ENCODE assay signal across 14 cellular contexts in the genomic region with DNA sequence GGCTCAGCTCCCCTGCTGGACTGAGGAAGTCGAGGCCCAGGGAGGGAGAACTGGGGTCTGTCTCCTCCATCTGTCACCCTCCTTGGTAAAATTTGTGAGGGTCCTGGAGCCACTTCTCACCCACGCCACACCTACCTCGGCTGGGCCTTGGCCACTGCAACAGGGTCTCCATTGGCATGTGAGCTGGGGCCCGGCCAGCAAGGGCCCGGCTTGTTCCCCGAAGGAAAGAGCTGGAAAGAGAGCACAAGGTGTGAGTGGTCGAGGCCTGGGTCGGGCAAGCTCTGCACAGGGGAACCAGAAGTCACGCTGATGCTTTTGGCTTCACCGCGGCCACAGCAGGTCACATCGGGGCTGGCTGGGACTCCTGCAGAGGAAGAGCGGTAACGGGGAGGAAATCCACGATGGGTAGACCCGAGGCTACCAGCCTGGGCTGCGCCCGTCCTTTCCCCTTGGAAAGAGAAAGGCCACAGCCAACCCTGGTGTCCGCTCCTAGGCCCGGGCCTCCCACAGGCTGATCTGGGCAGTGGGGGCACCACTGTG. TPM values are rescaled to one million over a fixed set of nuclear protein-coding genes. Genes with fewer than 3 reads are reported as not detected.
"Had no signal": no experiment of that assay in that cellular context is flagged by ENCODE, and none has a peak within 500 bp of the region (broad histone marks: within the 10 kb centered on the region; RNA-seq: fewer than 3 reads in every experiment).

No MANE protein-coding gene starts in this region.

- ATAC-seq: activated T-helper 17 cell treated with anti-CD3 and anti-CD28 coated beads, Interleukin-2, amount 50 U/mL, for 72 hours; stimulated activated memory B cell treated with anti-CD40 and anti-IgM and Interleukin-4, amounts not matched to agents 10 μg/mL and 1 μg/mL and 100 μg/mL, for 72 hours had no signal

- H3K36me3 ChIP-seq: left ventricle myocardium inferior, prostate gland, SJSA1 had no signal

- DNase-seq: activated T-cell treated with anti-CD3 and anti-CD28 coated beads for 4 hours; kidney; left ventricle myocardium inferior; stimulated activated CD4-positive, alpha-beta T cell treated with anti-CD3 and anti-CD28 coated beads, Interleukin-1b, Interleukin-23, amount 100 ng/mL, for 48 hours; T-helper 9 cell had no signal

- H3K27me3 Mint-ChIP-seq: activated naive CD4-positive, alpha-beta T cell treated with anti-CD3 and anti-CD28 coated beads, Interleukin-2, amount 50 U/mL, for 24 hours; activated T-helper 17 cell treated with anti-CD3 and anti-CD28 coated beads, Interleukin-2, amount 50 U/mL, for 72 hours; memory B cell; stimulated activated memory B cell treated with anti-CD40 and anti-IgM and Interleukin-4, amounts not matched to agents 10 μg/mL and 1 μg/mL and 100 μg/mL, for 72 hours; type B pancreatic cell had no signal

- H3K27ac Mint-ChIP-seq: activated naive CD4-positive, alpha-beta T cell treated with anti-CD3 and anti-CD28 coated beads, Interleukin-2, amount 50 U/mL, for 24 hours; activated T-helper 17 cell treated with anti-CD3 and anti-CD28 coated beads, Interleukin-2, amount 50 U/mL, for 72 hours; memory B cell; stimulated activated memory B cell treated with anti-CD40 and anti-IgM and Interleukin-4, amounts not matched to agents 10 μg/mL and 1 μg/mL and 100 μg/mL, for 72 hours; type B pancreatic cell had no signal

- H3K4me3 Mint-ChIP-seq: activated naive CD4-positive, alpha-beta T cell treated with anti-CD3 and anti-CD28 coated beads, Interleukin-2, amount 50 U/mL, for 24 hours; activated T-helper 17 cell treated with anti-CD3 and anti-CD28 coated beads, Interleukin-2, amount 50 U/mL, for 72 hours; memory B cell; stimulated activated memory B cell treated with anti-CD40 and anti-IgM and Interleukin-4, amounts not matched to agents 10 μg/mL and 1 μg/mL and 100 μg/mL, for 72 hours; type B pancreatic cell had no signal

- H3K4me3 ChIP-seq: left ventricle myocardium inferior, prostate gland, SJSA1 had no signal

- H3K27ac ChIP-seq: left ventricle myocardium inferior, SJSA1 had no signal

- H3K27me3 ChIP-seq: SJSA1 had no signal

- H3K9me3 ChIP-seq: left ventricle myocardium inferior, prostate gland, SJSA1 had no signal

- H3K9me3 Mint-ChIP-seq: activated naive CD4-positive, alpha-beta T cell treated with anti-CD3 and anti-CD28 coated beads, Interleukin-2, amount 50 U/mL, for 24 hours; activated T-helper 17 cell treated with anti-CD3 and anti-CD28 coated beads, Interleukin-2, amount 50 U/mL, for 72 hours; memory B cell; stimulated activated memory B cell treated with anti-CD40 and anti-IgM and Interleukin-4, amounts not matched to agents 10 μg/mL and 1 μg/mL and 100 μg/mL, for 72 hours; type B pancreatic cell had no signal

- H3K36me3 Mint-ChIP-seq: activated naive CD4-positive, alpha-beta T cell treated with anti-CD3 and anti-CD28 coated beads, Interleukin-2, amount 50 U/mL, for 24 hours; memory B cell; stimulated activated memory B cell treated with anti-CD40 and anti-IgM and Interleukin-4, amounts not matched to agents 10 μg/mL and 1 μg/mL and 100 μg/mL, for 72 hours; type B pancreatic cell had no signal

RNA-seq across cellular contexts. Expression of a gene that starts 9.0 kb away (rescaled TPM):
- total RNA-seq: dermis microvascular lymphatic vessel endothelial cell, subcutaneous adipose tissue had no signal

RNA-seq across cellular contexts. Expression of a gene that starts 52.3 kb away (rescaled TPM):
- total RNA-seq: dermis microvascular lymphatic vessel endothelial cell had no signal
